ENCODE assay signal across 18 cellular contexts in genomic region chr18:46625069-46625468, GRCh38. TPM values are rescaled to one million over a fixed set of nuclear protein-coding genes. Genes with fewer than 3 reads are reported as not detected.
DNase-seq lines count a peak whose midpoint lies in the region; ATAC-seq and TF ChIP-seq lines count a peak whose summit lies in the region.
"Had no signal": no experiment of that assay in that cellular context is flagged by ENCODE, and none has a peak within 500 bp of the region (broad histone marks: within the 10 kb centered on the region; RNA-seq: fewer than 3 reads in every experiment).

No MANE protein-coding gene starts in this region.

- intact Hi-C loops in activated CD8-positive, alpha-beta T cell treated with anti-CD3 and anti-CD28 coated beads for 36 hours (cut with micrococcal nuclease) = no loop called here
- intact Hi-C loops in naive thymus-derived CD4-positive, alpha-beta T cell (cut with micrococcal nuclease) = no loop called here

- H3K4me3 ChIP-seq in naive thymus-derived CD4-positive, alpha-beta T cell (ENCODE audit: low read length) = no peak overlapping the region
- H3K4me3 ChIP-seq: BLaER1, HAP-1 had no signal

- peaks cover 26 to 29% of the 10 kb centered on the region in 2 donors for H3K4me1 ChIP-seq in naive thymus-derived CD4-positive, alpha-beta T cell (ENCODE audit: control insufficient read depth in 2 of 2, insufficient read depth in 2 of 2, low read length in 2 of 2)
- H3K4me1 ChIP-seq: HAP-1 had no signal

- no peak overlapping the region for H3K4me3 Mint-ChIP-seq in activated CD8-positive, alpha-beta T cell treated with anti-CD3 and anti-CD28 coated beads, Interleukin-2, amount 10 ng/mL, durations not matched to agents 7 days and 5 days
- no peak overlapping the region for H3K4me3 Mint-ChIP-seq in activated CD8-positive, alpha-beta T cell treated with anti-CD3 and anti-CD28 coated beads for 36 hours
- peak overlapping the region; percentile 12 for H3K4me3 Mint-ChIP-seq in central memory CD8-positive, alpha-beta T cell
- peak overlapping the region in 3 of 10 donors; percentile 18 to 71 (median 71) for H3K4me3 Mint-ChIP-seq in naive thymus-derived CD4-positive, alpha-beta T cell

- CTCF ChIA-PET in activated CD8-positive, alpha-beta T cell treated with anti-CD3 and anti-CD28 coated beads, Interleukin-2, amount 10 ng/mL, durations not matched to agents 7 days and 5 days (lab: Charles Lee) = interaction anchor here (0.8 to 3.4 kb wide), 2 partner anchors 33 to 452 kb away, joined by 4 to 25 read pairs; a partner anchor contains a TSS
- CTCF ChIA-PET in activated CD8-positive, alpha-beta T cell treated with anti-CD3 and anti-CD28 coated beads for 36 hours (lab: Charles Lee) = interaction anchor here (1.2 kb wide), 1 partner anchor 33 kb away, joined by 6 read pairs; no protein-coding TSS in a partner anchor
- CTCF ChIA-PET in naive thymus-derived CD4-positive, alpha-beta T cell (lab: Charles Lee) = interaction anchor here (0.7 kb wide), 1 partner anchor 889 kb away, joined by 4 read pairs; no protein-coding TSS in a partner anchor

- H3K4me1 Mint-ChIP-seq in activated CD8-positive, alpha-beta T cell treated with anti-CD3 and anti-CD28 coated beads, Interleukin-2, amount 10 ng/mL, durations not matched to agents 7 days and 5 days (ENCODE audit: low read depth) = peaks cover 62% of the 10 kb centered on the region
- peaks cover 47% of the 10 kb centered on the region for H3K4me1 Mint-ChIP-seq in activated CD8-positive, alpha-beta T cell treated with anti-CD3 and anti-CD28 coated beads for 36 hours (ENCODE audit: low read depth)
- peaks cover 40% of the 10 kb centered on the region for H3K4me1 Mint-ChIP-seq in central memory CD8-positive, alpha-beta T cell
- H3K4me1 Mint-ChIP-seq in naive thymus-derived CD4-positive, alpha-beta T cell = peaks cover 23 to 58% (median 48%) of the 10 kb centered on the region in 7 donors

- H3K27ac ChIP-seq in naive thymus-derived CD4-positive, alpha-beta T cell (ENCODE audit: low read depth, low read length) = no peak overlapping the region
- H3K27ac ChIP-seq: 22Rv1 had no signal

- POLR2A ChIA-PET in activated CD8-positive, alpha-beta T cell treated with anti-CD3 and anti-CD28 coated beads, Interleukin-2, amount 10 ng/mL, durations not matched to agents 7 days and 5 days (lab: Charles Lee) = no interaction called here
- POLR2A ChIA-PET in activated CD8-positive, alpha-beta T cell treated with anti-CD3 and anti-CD28 coated beads for 36 hours (lab: Charles Lee) = no interaction called here
- POLR2A ChIA-PET in naive thymus-derived CD4-positive, alpha-beta T cell (lab: Charles Lee) = no interaction called here

- H3K27me3 ChIP-seq in naive thymus-derived CD4-positive, alpha-beta T cell (ENCODE audit: control insufficient read depth in 2 of 2, insufficient read depth in 2 of 2, low read length in 2 of 2) = no peaks in the 10 kb centered on the region
- H3K27me3 ChIP-seq: BLaER1 had no signal

- TF ChIP-seq CTCF in activated CD8-positive, alpha-beta T cell treated with anti-CD3 and anti-CD28 coated beads for 36 hours (IDR thresholded peaks at IDR 0.05) = no peak

- H3K36me3 Mint-ChIP-seq in activated CD8-positive, alpha-beta T cell treated with anti-CD3 and anti-CD28 coated beads, Interleukin-2, amount 10 ng/mL, durations not matched to agents 7 days and 5 days (ENCODE audit: low read depth) = peaks cover 7% of the 10 kb centered on the region
- no peaks in the 10 kb centered on the region for H3K36me3 Mint-ChIP-seq in activated CD8-positive, alpha-beta T cell treated with anti-CD3 and anti-CD28 coated beads for 36 hours (ENCODE audit: low read depth)
- peaks cover 3% of the 10 kb centered on the region for H3K36me3 Mint-ChIP-seq in central memory CD8-positive, alpha-beta T cell (ENCODE audit: insufficient read depth)
- peaks cover 0 to 3% (median 0%) of the 10 kb centered on the region in 5 donors for H3K36me3 Mint-ChIP-seq in naive thymus-derived CD4-positive, alpha-beta T cell

- no peaks in the 10 kb centered on the region for H3K9me3 ChIP-seq in naive thymus-derived CD4-positive, alpha-beta T cell (ENCODE audit: control insufficient read depth in 2 of 3, low read length in 3 of 3)
- H3K9me3 ChIP-seq: BLaER1, HAP-1 had no signal

- peak; percentile 9 for DNase-seq in activated CD8-positive, alpha-beta T cell treated with anti-CD3 and anti-CD28 coated beads, Interleukin-2, amount 10 ng/mL, durations not matched to agents 7 days and 5 days
- DNase-seq in activated CD8-positive, alpha-beta T cell treated with anti-CD3 and anti-CD28 coated beads for 36 hours = no peak
- DNase-seq in D341Med (ENCODE audit: low spot score) = peak; percentile 14
- no peak for DNase-seq in central memory CD8-positive, alpha-beta T cell (ENCODE audit: low spot score in 2 of 2)
- DNase-seq in naive thymus-derived CD4-positive, alpha-beta T cell = no peak
- no peak for DNase-seq in activated CD4-positive, alpha-beta T cell treated with anti-CD3 and anti-CD28 coated beads, Interleukin-2, amount 50 U/mL, for 1 hour
- no peak for DNase-seq in NOMO-1 treated with DMSO at 0.1 percent for 48 hours (lab: John Stamatoyannopoulos, UW; ENCODE audit: unreplicated experiment)
- DNase-seq: AML-193, Calu3, DMS79, EL, GDM1 had no signal

- peaks cover 2% of the 10 kb centered on the region for H3K27me3 Mint-ChIP-seq in activated CD8-positive, alpha-beta T cell treated with anti-CD3 and anti-CD28 coated beads, Interleukin-2, amount 10 ng/mL, durations not matched to agents 7 days and 5 days (ENCODE audit: low read depth)
- H3K27me3 Mint-ChIP-seq in activated CD8-positive, alpha-beta T cell treated with anti-CD3 and anti-CD28 coated beads for 36 hours = no peaks in the 10 kb centered on the region
- H3K27me3 Mint-ChIP-seq in central memory CD8-positive, alpha-beta T cell = peaks cover 10% of the 10 kb centered on the region
- peaks cover 0 to 3% (median 0%) of the 10 kb centered on the region in 5 donors for H3K27me3 Mint-ChIP-seq in naive thymus-derived CD4-positive, alpha-beta T cell

- no peak for ATAC-seq in activated CD8-positive, alpha-beta T cell treated with anti-CD3 and anti-CD28 coated beads, Interleukin-2, amount 10 ng/mL, durations not matched to agents 7 days and 5 days
- ATAC-seq in activated CD8-positive, alpha-beta T cell treated with anti-CD3 and anti-CD28 coated beads for 36 hours = no peak
- ATAC-seq in central memory CD8-positive, alpha-beta T cell (replicated peaks; ENCODE audit: extremely low read depth, poor library complexity, severe bottlenecking) = no peak
- ATAC-seq in naive thymus-derived CD4-positive, alpha-beta T cell = no peak
- no peak for ATAC-seq in GM21786 (IDR thresholded peaks at IDR 0.05; ENCODE audit: unreplicated experiment)

- no peaks in the 10 kb centered on the region for H3K36me3 ChIP-seq in naive thymus-derived CD4-positive, alpha-beta T cell (ENCODE audit: control insufficient read depth in 2 of 3, insufficient read depth in 3 of 3, low read length in 3 of 3)
- H3K36me3 ChIP-seq: BLaER1, HAP-1 had no signal

- peak overlapping the region; percentile 88 for H3K27ac Mint-ChIP-seq in activated CD8-positive, alpha-beta T cell treated with anti-CD3 and anti-CD28 coated beads, Interleukin-2, amount 10 ng/mL, durations not matched to agents 7 days and 5 days
- no peak overlapping the region for H3K27ac Mint-ChIP-seq in activated CD8-positive, alpha-beta T cell treated with anti-CD3 and anti-CD28 coated beads for 36 hours
- H3K27ac Mint-ChIP-seq in central memory CD8-positive, alpha-beta T cell (ENCODE audit: low read depth) = peak overlapping the region; percentile 22
- H3K27ac Mint-ChIP-seq in naive thymus-derived CD4-positive, alpha-beta T cell = peak overlapping the region in 6 of 9 donors; percentile 14 to 89 (median 84)

- no peaks in the 10 kb centered on the region for H3K9me3 Mint-ChIP-seq in activated CD8-positive, alpha-beta T cell treated with anti-CD3 and anti-CD28 coated beads, Interleukin-2, amount 10 ng/mL, durations not matched to agents 7 days and 5 days (ENCODE audit: insufficient read depth)
- no peaks in the 10 kb centered on the region for H3K9me3 Mint-ChIP-seq in activated CD8-positive, alpha-beta T cell treated with anti-CD3 and anti-CD28 coated beads for 36 hours
- no peaks in the 10 kb centered on the region for H3K9me3 Mint-ChIP-seq in central memory CD8-positive, alpha-beta T cell
- H3K9me3 Mint-ChIP-seq in naive thymus-derived CD4-positive, alpha-beta T cell = peaks cover 0 to 2% (median 0%) of the 10 kb centered on the region in 11 donors

RNA-seq across cellular contexts. Expression of gene LOXHD1, which starts 32.0 kb away (rescaled TPM):
- total RNA-seq in activated CD8-positive, alpha-beta T cell treated with anti-CD3 and anti-CD28 coated beads, Interleukin-2, amount 10 ng/mL, durations not matched to agents 7 days and 5 days = under 1 TPM; 0.47 to 0.63 TPM
- under 1 TPM; 0.11 to 0.45 TPM for total RNA-seq in activated CD8-positive, alpha-beta T cell treated with anti-CD3 and anti-CD28 coated beads for 36 hours
- total RNA-seq in naive thymus-derived CD4-positive, alpha-beta T cell = 1 to 10 TPM in 1 of 5 experiments, under 1 TPM in 3, not detected in 1; 0.08 to 1.2 (median 0.23) TPM
- polyA plus RNA-seq in naive thymus-derived CD4-positive, alpha-beta T cell = not detected
- total RNA-seq: Calu3, H1, HT1080 had no signal

Comparison
In these comparisons a context has a peak if more than half of its experiments do, and no peak if none do; other contexts are left out.
1. DNase-seq: peak in activated CD8-positive, alpha-beta T cell treated with anti-CD3 and anti-CD28 coated beads, Interleukin-2, amount 10 ng/mL, durations not matched to agents 7 days and 5 days (single experiment) and D341Med (single experiment); none in activated CD8-positive, alpha-beta T cell treated with anti-CD3 and anti-CD28 coated beads for 36 hours (single experiment), central memory CD8-positive, alpha-beta T cell (0 of 2), naive thymus-derived CD4-positive, alpha-beta T cell (0 of 9), activated CD4-positive, alpha-beta T cell treated with anti-CD3 and anti-CD28 coated beads, Interleukin-2, amount 50 U/mL, for 1 hour (single experiment) and NOMO-1 treated with DMSO at 0.1 percent for 48 hours (single experiment).